Comparison of ENCODE assay signal across 1 cellular context in genomic region chr1:171515299-171515698, GRCh38.
TF ChIP-seq lines count a peak whose summit lies in the region.

No MANE protein-coding gene starts in this region.

TF ChIP-seq in GM23338, 12 proteins besides CTCF, POLR2A, EP300 and RAD21 (continued from another document):
- no peak for TF ChIP-seq ZNF462 (CRISPR knock-in tag; IDR thresholded peaks at IDR 0.05)
- TF ChIP-seq ZNF114 (CRISPR knock-in tag; IDR thresholded peaks at IDR 0.05) = no peak
- TF ChIP-seq EZH2 (IDR thresholded peaks at IDR 0.05; ENCODE audit: low read depth, unreplicated experiment) = no peak
- no peak for TF ChIP-seq REST (IDR thresholded peaks at IDR 0.05; ENCODE audit: unreplicated experiment)
- TF ChIP-seq STAT1 (IDR thresholded peaks at IDR 0.05; ENCODE audit: unreplicated experiment) = no peak
- no peak for TF ChIP-seq CREB1 (CRISPR knock-in tag; IDR thresholded peaks at IDR 0.05; ENCODE audit: low read depth)
- no peak for TF ChIP-seq EZH2phosphoT487 (IDR thresholded peaks at IDR 0.05; ENCODE audit: unreplicated experiment)
- no peak for TF ChIP-seq NANOG (IDR thresholded peaks at IDR 0.05; ENCODE audit: borderline replicate concordance)
- no peak for TF ChIP-seq POLR2AphosphoS5 (IDR thresholded peaks at IDR 0.05; ENCODE audit: low read depth)
- TF ChIP-seq ZNF331 (CRISPR knock-in tag; IDR thresholded peaks at IDR 0.05; ENCODE audit: low read depth) = no peak
- no peak for TF ChIP-seq JUNB (IDR thresholded peaks at IDR 0.05; ENCODE audit: unreplicated experiment)
